Comparison of ENCODE assay signal across 8 cellular contexts in genomic region chr11:8964324-8965320, GRCh38. TPM values are rescaled to one million over a fixed set of nuclear protein-coding genes. Genes with fewer than 3 reads are reported as not detected.
A peak's percentile ranks its signal among the peaks of the same experiment; 100 is the strongest.
DNase-seq lines count a peak whose midpoint lies in the region; ATAC-seq and TF ChIP-seq lines count a peak whose summit lies in the region.

TMEM9B (minus strand) TSS chr11:8964442; CDS start chr11:8964313, 129 bp downstream.

- POLR2A ChIA-PET in BJ (lab: Charles Lee), result interaction anchor here (0.6 kb wide), 1 partner anchor 16 kb away, joined by 3 read pairs; no protein-coding TSS in a partner anchor

- no peak for TF ChIP-seq CTCF in BJ (IDR thresholded peaks at IDR 0.05; ENCODE audit: insufficient read depth, low read depth, low read length)

- peak; percentile 31 for DNase-seq in BJ (ENCODE audit: low read depth)
- DNase-seq in NCI-H510A treated with DMSO at 0.1 percent for 48 hours (lab: John Stamatoyannopoulos, UW), result peak; percentile 64
- peak; percentile 62 to 80 for DNase-seq in activated CD4-positive, alpha-beta T cell treated with anti-CD3 and anti-CD28 coated beads, Interleukin-2, amount 50 U/mL, for 24 hours (ENCODE audit: low read depth in 1 of 2, low spot score in 1 of 2)
- peak; percentile 77 for DNase-seq in dedifferentiated amniotic fluid mesenchymal stem cell (ENCODE audit: extremely low spot score)
- peak; percentile 94 for DNase-seq in left lobe of liver (ENCODE audit: low spot score)
- peak; percentile 83 to 90 for DNase-seq in stimulated activated CD4-positive, alpha-beta T cell treated with anti-CD3 and anti-CD28 coated beads, Interleukin-2, amount 100 ng/mL, for 24 hours

- no peaks in the 10 kb centered on the region for H3K27me3 ChIP-seq in BJ (ENCODE audit: control insufficient read depth, insufficient read depth, low read length)

- H3K4me3 ChIP-seq in BJ (ENCODE audit: low read depth, low read length), result peak within 1 kb of the TSS; percentile 90

- ATAC-seq in GM19043 (IDR thresholded peaks at IDR 0.05; ENCODE audit: low read depth, unreplicated experiment) (peak; percentile 76), HG03354 (IDR thresholded peaks at IDR 0.05; ENCODE audit: poor library complexity, severe bottlenecking, unreplicated experiment) (peak; percentile 85), left lobe of liver (peak; percentile 91)

- H3K36me3 ChIP-seq in BJ (ENCODE audit: control insufficient read depth, insufficient read depth, low read length), result peaks cover 2% of the 10 kb centered on the region

- CTCF ChIA-PET in BJ (lab: Yijun Ruan, JAX), result interaction anchor here (0.7 to 1.6 kb wide), 3 partner anchors 51 to 173 kb away, joined by 3 to 4 read pairs (median 4); no protein-coding TSS in a partner anchor

RNA-seq across cellular contexts. Expression of gene TMEM9B, which starts in this region (rescaled TPM):
- polyA plus RNA-seq in BJ (2011; rRNA removed), result 24.6 and 46.4 TPM in 2 replicates
- 10.5 and 11.8 TPM in 2 replicates for polyA minus RNA-seq in BJ (2011; rRNA and poly(A)+ RNA removed)
- 13.8 TPM for total RNA-seq in left lobe of liver

Comparison
In these comparisons a context has a peak if more than half of its experiments do, and no peak if none do; other contexts are left out.
1. Peak in every context shown above with its lines: DNase-seq, ATAC-seq and H3K4me3 ChIP-seq.
2. DNase-seq: peak in every context shown above with its lines; median percentile 94 in left lobe of liver; 86 in stimulated activated CD4-positive, alpha-beta T cell treated with anti-CD3 and anti-CD28 coated beads, Interleukin-2, amount 100 ng/mL, for 24 hours; 77 in dedifferentiated amniotic fluid mesenchymal stem cell; 71 in activated CD4-positive, alpha-beta T cell treated with anti-CD3 and anti-CD28 coated beads, Interleukin-2, amount 50 U/mL, for 24 hours; 64 in NCI-H510A treated with DMSO at 0.1 percent for 48 hours; 31 in BJ.